Comparison of ENCODE assay signal across 10 cellular contexts in genomic region chr3:9703736-9704342, GRCh38. TPM values are rescaled to one million over a fixed set of nuclear protein-coding genes. Genes with fewer than 3 reads are reported as not detected.
DNase-seq lines count a peak whose midpoint lies in the region; ATAC-seq, FAIRE-seq and TF ChIP-seq lines count a peak whose summit lies in the region.
"Had no signal": no experiment of that assay in that cellular context is flagged by ENCODE, and none has a peak within 500 bp of the region (broad histone marks: within the 10 kb centered on the region; RNA-seq: fewer than 3 reads in every experiment).

TSS of gene CPNE9 (plus strand) at chr3:9703833. CDS start at chr3:9703997, 164 bp downstream.

- H4K20me1 ChIP-seq in hepatocyte (ENCODE audit: insufficient read depth, poor library complexity, severe bottlenecking): no peaks in the 10 kb centered on the region

- no peak for TF ChIP-seq POLR2A in gastrocnemius medialis (IDR thresholded peaks at IDR 0.05)

- 8% methylated on average over 27 of the region's 56 CpGs for WGBS in hepatocyte (ENCODE audit: low lambda C conversion rate, missing lambda C conversion rate)
- 1 to 7% (median 3%) methylated on average over 33 to 56 of the region's 56 CpGs for whole genome bisulfite sequencing in small intestine, 3 donors

- DNase-seq in GM20000 (ENCODE audit: low spot score) (peak; percentile 47), hepatocyte (ENCODE audit: low spot score) (no peak), gastrocnemius medialis (no peak), small intestine (no peak)
- DNase-seq in activated naive CD8-positive, alpha-beta T cell treated with anti-CD3 and anti-CD28 coated beads, Interleukin-2, amount 50 U/mL, for 24 hours: no peak
- no peak for DNase-seq in activated naive CD4-positive, alpha-beta T cell (lab: John Stamatoyannopoulos, UW)
- DNase-seq: GOT3 had no signal

- no peak within 1 kb of the TSS for H3K4me3 ChIP-seq in hepatocyte
- peak within 1 kb of the TSS; percentile 10 to 47 (median 26) for H3K4me3 ChIP-seq in gastrocnemius medialis
- H3K4me3 ChIP-seq in small intestine (ENCODE audit: low read depth in 1 of 2, low read length in 2 of 2): peak within 1 kb of the TSS in 1 of 2 donors; percentile 19

- H3K4me1 ChIP-seq in hepatocyte (ENCODE audit: insufficient read depth): peaks cover 10% of the 10 kb centered on the region
- peaks cover 8 to 11% of the 10 kb centered on the region in 2 donors for H3K4me1 ChIP-seq in gastrocnemius medialis
- H3K4me1 ChIP-seq in small intestine (ENCODE audit: control insufficient read depth in 2 of 2, insufficient read depth in 1 of 2, low read depth in 1 of 2, low read length in 1 of 2): peaks cover 3 to 13% of the 10 kb centered on the region in 2 donors

- TF ChIP-seq CTCF in GM20000 (IDR thresholded peaks at IDR 0.05; ENCODE audit: extremely low read depth, missing control alignments) (no peak), hepatocyte (IDR thresholded peaks at IDR 0.05; ENCODE audit: poor library complexity) (no peak), gastrocnemius medialis (IDR thresholded peaks at IDR 0.05 in 4 of 5, conservative IDR thresholded peaks at IDR 0.05 in 1 of 5) (no peak)

- H3K79me2 ChIP-seq in hepatocyte: no peaks in the 10 kb centered on the region

- no peak within 1 kb of the TSS for H2AFZ ChIP-seq in hepatocyte

- H3K9me3 ChIP-seq in hepatocyte (ENCODE audit: low read depth): no peaks in the 10 kb centered on the region
- no peaks in the 10 kb centered on the region for H3K9me3 ChIP-seq in gastrocnemius medialis
- no peaks in the 10 kb centered on the region for H3K9me3 ChIP-seq in small intestine (ENCODE audit: control insufficient read depth, low read depth)

- peaks cover 8% of the 10 kb centered on the region for H3K4me1 Mint-ChIP-seq in activated naive CD8-positive, alpha-beta T cell treated with anti-CD3 and anti-CD28 coated beads, Interleukin-2, amount 50 U/mL, for 24 hours

- no peak within 1 kb of the TSS for H3K4me3 Mint-ChIP-seq in activated naive CD8-positive, alpha-beta T cell treated with anti-CD3 and anti-CD28 coated beads, Interleukin-2, amount 50 U/mL, for 24 hours

- FAIRE-seq in small intestine (lab: Jason Lieb, UNC): no peak

- intact Hi-C loops in gastrocnemius medialis (cut with DNase I; ENCODE audit: low total_unique reads): no loop called here

- no peaks in the 10 kb centered on the region for H3K9me3 Mint-ChIP-seq in activated naive CD8-positive, alpha-beta T cell treated with anti-CD3 and anti-CD28 coated beads, Interleukin-2, amount 50 U/mL, for 24 hours

- peak within 1 kb of the TSS; percentile 91 for H3K4me2 ChIP-seq in hepatocyte

- H3K36me3 Mint-ChIP-seq in activated naive CD8-positive, alpha-beta T cell treated with anti-CD3 and anti-CD28 coated beads, Interleukin-2, amount 50 U/mL, for 24 hours (ENCODE audit: low read depth): peaks cover 18% of the 10 kb centered on the region

- H3K36me3 ChIP-seq in hepatocyte (replicated peaks; ENCODE audit: insufficient read depth, low read depth) (no peaks in the 10 kb centered on the region), gastrocnemius medialis (peaks cover 0 to 26% of the 10 kb centered on the region in 2 donors), small intestine (ENCODE audit: control insufficient read depth in 2 of 2, insufficient read depth in 2 of 2, low read length in 2 of 2) (peaks cover 3 to 5% of the 10 kb centered on the region in 2 donors)

- peaks cover 30% of the 10 kb centered on the region for H3K27me3 ChIP-seq in hepatocyte
- H3K27me3 ChIP-seq in gastrocnemius medialis: peaks cover 8 to 15% (median 14%) of the 10 kb centered on the region in 3 donors
- H3K27me3 ChIP-seq in small intestine (ENCODE audit: control insufficient read depth in 2 of 2, insufficient read depth in 2 of 2, low read length in 2 of 2): no peaks in the 10 kb centered on the region

- peaks cover 35% of the 10 kb centered on the region for H3K27me3 Mint-ChIP-seq in activated naive CD8-positive, alpha-beta T cell treated with anti-CD3 and anti-CD28 coated beads, Interleukin-2, amount 50 U/mL, for 24 hours

- no peak within 1 kb of the TSS for H3K27ac Mint-ChIP-seq in activated naive CD8-positive, alpha-beta T cell treated with anti-CD3 and anti-CD28 coated beads, Interleukin-2, amount 50 U/mL, for 24 hours

- H3K27ac ChIP-seq in hepatocyte (no peak within 1 kb of the TSS), gastrocnemius medialis (no peak within 1 kb of the TSS), small intestine (ENCODE audit: low read depth in 1 of 2, low read length in 1 of 2) (no peak within 1 kb of the TSS)

- peak; percentile 8 for ATAC-seq in activated naive CD8-positive, alpha-beta T cell treated with anti-CD3 and anti-CD28 coated beads, Interleukin-2, amount 50 U/mL, for 24 hours
- ATAC-seq in gastrocnemius medialis: no peak
- ATAC-seq in HG03521 (IDR thresholded peaks at IDR 0.05; ENCODE audit: unreplicated experiment): no peak
- ATAC-seq in GM18867 (IDR thresholded peaks at IDR 0.05; ENCODE audit: unreplicated experiment): no peak

- H3K9me2 ChIP-seq in hepatocyte (replicated peaks; ENCODE audit: insufficient read depth): no peaks in the 10 kb centered on the region

- in situ Hi-C loops in gastrocnemius medialis (cut with MboI; ENCODE audit: low sequenced_read_pairs in 4 of 4): no loop called here

RNA-seq across cellular contexts. Expression of gene CPNE9, which starts in this region (rescaled TPM):
- total RNA-seq in hepatocyte: not detected in 2 replicates
- polyA plus RNA-seq in hepatocyte: not detected in 2 replicates
- total RNA-seq in gastrocnemius medialis: not detected
- under 1 TPM in 1 of 3 donors, not detected in 2; 0.92 TPM for polyA plus RNA-seq in small intestine
- total RNA-seq: lung microvascular endothelial cell had no signal
